In genomic region chr2:79621252-79621651, GRCh38 we compare ENCODE assay signal across 7 cellular contexts.
"Had no signal": no experiment of that assay in that cellular context is flagged by ENCODE, and none has a peak within 500 bp of the region (broad histone marks: within the 10 kb centered on the region; RNA-seq: fewer than 3 reads in every experiment).

No MANE protein-coding gene starts in this region.

- H3K9me3 Mint-ChIP-seq: GM23338, H9 had no signal

- DNase-seq: H9, HCEC 1CT, KG1 had no signal

- H3K4me2 ChIP-seq: GM23338 had no signal

- H3K4me1 Mint-ChIP-seq: GM23338 had no signal

- FAIRE-seq: H1, H54, K562 had no signal

- H2AFZ ChIP-seq: GM23338 had no signal

- H3K4me3 ChIP-seq: GM23338, K562 had no signal

- H3K27ac Mint-ChIP-seq: GM23338, H9 had no signal

- ATAC-seq: GM23338, K562 had no signal

- H3K4me3 Mint-ChIP-seq: GM23338, H9 had no signal
